In genomic region chr17:927611-928461, GRCh38 we compare ENCODE assay signal across 10 cellular contexts. TPM values are rescaled to one million over a fixed set of nuclear protein-coding genes. Genes with fewer than 3 reads are reported as not detected.
A peak's percentile ranks its signal among the peaks of the same experiment; 100 is the strongest.
DNase-seq lines count a peak whose midpoint lies in the region; ATAC-seq, FAIRE-seq and TF ChIP-seq lines count a peak whose summit lies in the region.
"Had no signal": no experiment of that assay in that cellular context is flagged by ENCODE, and none has a peak within 500 bp of the region (broad histone marks: within the 10 kb centered on the region; RNA-seq: fewer than 3 reads in every experiment).

No MANE protein-coding gene starts in this region.

- peaks cover 44% of the 10 kb centered on the region for H4K20me1 ChIP-seq in astrocyte (ENCODE audit: insufficient read depth, low read length)

- H2AFZ ChIP-seq in astrocyte (ENCODE audit: low read depth, low read length): no peak overlapping the region

- H3K9me3 ChIP-seq in right atrium auricular region (no peaks in the 10 kb centered on the region), astrocyte (ENCODE audit: insufficient read depth, low read depth, low read length) (no peaks in the 10 kb centered on the region)

- H3K27ac ChIP-seq in right atrium auricular region (no peak overlapping the region), astrocyte (ENCODE audit: low read depth, low read length) (peak overlapping the region; percentile 88)

- H3K9ac ChIP-seq in astrocyte (ENCODE audit: low read length): peak overlapping the region; percentile 70

- H3K9me3 Mint-ChIP-seq in astrocyte (ENCODE audit: unreplicated experiment): no peaks in the 10 kb centered on the region
- H3K9me3 Mint-ChIP-seq: activated naive CD8-positive, alpha-beta T cell treated with anti-CD3 and anti-CD28 coated beads, Interleukin-2, amount 10 ng/mL, durations not matched to agents 7 days and 5 days; natural killer cell had no signal

- peaks cover 48% of the 10 kb centered on the region for H3K4me1 Mint-ChIP-seq in astrocyte (ENCODE audit: low read depth, unreplicated experiment)
- H3K4me1 Mint-ChIP-seq: activated naive CD8-positive, alpha-beta T cell treated with anti-CD3 and anti-CD28 coated beads, Interleukin-2, amount 10 ng/mL, durations not matched to agents 7 days and 5 days; natural killer cell had no signal

- no peak overlapping the region for H3K4me3 ChIP-seq in right atrium auricular region
- peak overlapping the region; percentile 45 for H3K4me3 ChIP-seq in astrocyte (ENCODE audit: insufficient read depth, low read depth, low read length)

- H3K4me1 ChIP-seq in right atrium auricular region: peaks cover 0 to 32% of the 10 kb centered on the region in 2 donors
- peaks cover 35% of the 10 kb centered on the region for H3K4me1 ChIP-seq in astrocyte (ENCODE audit: insufficient read depth, low read length)

- intact Hi-C loops in left cardiac atrium (cut with DNase I): no loop called here

- H3K36me3 Mint-ChIP-seq in astrocyte (ENCODE audit: low read depth, unreplicated experiment): peaks cover 8% of the 10 kb centered on the region
- H3K36me3 Mint-ChIP-seq: activated naive CD8-positive, alpha-beta T cell treated with anti-CD3 and anti-CD28 coated beads, Interleukin-2, amount 10 ng/mL, durations not matched to agents 7 days and 5 days; natural killer cell had no signal

- H3K4me2 ChIP-seq in astrocyte (ENCODE audit: low read length): peak overlapping the region; percentile 81

- H3K79me2 ChIP-seq in astrocyte (ENCODE audit: insufficient read depth, low read length): peaks cover 52% of the 10 kb centered on the region

- H3K36me3 ChIP-seq in right atrium auricular region (no peaks in the 10 kb centered on the region), astrocyte (ENCODE audit: insufficient read depth, low read length) (no peaks in the 10 kb centered on the region)

- H3K27ac Mint-ChIP-seq in astrocyte (ENCODE audit: unreplicated experiment): peak overlapping the region; percentile 88
- H3K27ac Mint-ChIP-seq: activated naive CD8-positive, alpha-beta T cell treated with anti-CD3 and anti-CD28 coated beads, Interleukin-2, amount 10 ng/mL, durations not matched to agents 7 days and 5 days; natural killer cell had no signal

- H3K27me3 ChIP-seq in right atrium auricular region (no peaks in the 10 kb centered on the region), astrocyte (ENCODE audit: insufficient read depth, low read length) (no peaks in the 10 kb centered on the region)

- peak overlapping the region; percentile 64 for H3K4me3 Mint-ChIP-seq in astrocyte (ENCODE audit: unreplicated experiment)
- H3K4me3 Mint-ChIP-seq: activated naive CD8-positive, alpha-beta T cell treated with anti-CD3 and anti-CD28 coated beads, Interleukin-2, amount 10 ng/mL, durations not matched to agents 7 days and 5 days; natural killer cell had no signal

- ATAC-seq in left cardiac atrium: peak; percentile 50 to 86
- no peak for ATAC-seq in GM21825 (IDR thresholded peaks at IDR 0.05; ENCODE audit: unreplicated experiment)
- ATAC-seq in GM19035 (IDR thresholded peaks at IDR 0.05; ENCODE audit: unreplicated experiment): no peak
- ATAC-seq: natural killer cell had no signal

- no peak for DNase-seq in left cardiac atrium
- no peak for DNase-seq in right atrium auricular region (ENCODE audit: low spot score)
- DNase-seq in astrocyte (ENCODE audit: low read depth): peak; percentile 99
- peak; percentile 66 for DNase-seq in left kidney (ENCODE audit: low read depth, low spot score)
- DNase-seq in T-helper 2 cell: no peak
- DNase-seq in DMS53 treated with DMSO at 0.1 percent for 48 hours (lab: John Stamatoyannopoulos, UW; ENCODE audit: unreplicated experiment): no peak
- DNase-seq: activated naive CD8-positive, alpha-beta T cell treated with anti-CD3 and anti-CD28 coated beads, Interleukin-2, amount 10 ng/mL, durations not matched to agents 7 days and 5 days; natural killer cell had no signal

- H3K27me3 Mint-ChIP-seq in astrocyte (ENCODE audit: low read depth, unreplicated experiment): no peaks in the 10 kb centered on the region

- FAIRE-seq in astrocyte (lab: Jason Lieb, UNC): peak; percentile 99

- TF ChIP-seq CTCF in right atrium auricular region (IDR thresholded peaks at IDR 0.05) (no peak), astrocyte (IDR thresholded peaks at IDR 0.05; ENCODE audit: insufficient read depth, low read depth, low read length) (no peak)

RNA-seq across cellular contexts. Expression of gene NXN, which starts 51.7 kb away (rescaled TPM):
- total RNA-seq in left cardiac atrium (10 to 100 TPM; 16.7 to 20.8 TPM), right atrium auricular region (10 to 100 TPM; 15.6 to 17.5 TPM), astrocyte (104 and 106 TPM in 2 replicates)

Comparison
In these comparisons a context has a peak if more than half of its experiments do, and no peak if none do; other contexts are left out.
1. ATAC-seq: peak in left cardiac atrium (2 of 2); none in GM21825 (single experiment) and GM19035 (single experiment).
2. DNase-seq: peak in astrocyte (single experiment) and left kidney (single experiment); none in left cardiac atrium (single experiment), right atrium auricular region (single experiment), T-helper 2 cell (0 of 5) and DMS53 treated with DMSO at 0.1 percent for 48 hours (single experiment).